In genomic region chr2:10892316-10892715, GRCh38 we compare ENCODE assay signal across 11 cellular contexts.
"Had no signal": no experiment of that assay in that cellular context is flagged by ENCODE, and none has a peak within 500 bp of the region (broad histone marks: within the 10 kb centered on the region; RNA-seq: fewer than 3 reads in every experiment).

No MANE protein-coding gene starts in this region.

- H3K4me2 ChIP-seq: GM23338 had no signal

- H3K4me1 ChIP-seq: HAP-1 had no signal

- H3K9me3 ChIP-seq: HAP-1 had no signal

- H3K9ac ChIP-seq: GM23248 had no signal

- DNase-seq: GM23248, GOT3, H7, H9, HCEC 1CT, HFFc6 had no signal

- H2AFZ ChIP-seq: GM23248, GM23338 had no signal

- ATAC-seq: GM23338, HCT116 had no signal

- FAIRE-seq: H1, H54 had no signal

- H3K27ac ChIP-seq: GM23248 had no signal

- H3K4me3 ChIP-seq: GM23248, GM23338, HAP-1 had no signal

- H3K36me3 ChIP-seq: HAP-1 had no signal
